ENCODE assay signal across 14 cellular contexts in the genomic region with DNA sequence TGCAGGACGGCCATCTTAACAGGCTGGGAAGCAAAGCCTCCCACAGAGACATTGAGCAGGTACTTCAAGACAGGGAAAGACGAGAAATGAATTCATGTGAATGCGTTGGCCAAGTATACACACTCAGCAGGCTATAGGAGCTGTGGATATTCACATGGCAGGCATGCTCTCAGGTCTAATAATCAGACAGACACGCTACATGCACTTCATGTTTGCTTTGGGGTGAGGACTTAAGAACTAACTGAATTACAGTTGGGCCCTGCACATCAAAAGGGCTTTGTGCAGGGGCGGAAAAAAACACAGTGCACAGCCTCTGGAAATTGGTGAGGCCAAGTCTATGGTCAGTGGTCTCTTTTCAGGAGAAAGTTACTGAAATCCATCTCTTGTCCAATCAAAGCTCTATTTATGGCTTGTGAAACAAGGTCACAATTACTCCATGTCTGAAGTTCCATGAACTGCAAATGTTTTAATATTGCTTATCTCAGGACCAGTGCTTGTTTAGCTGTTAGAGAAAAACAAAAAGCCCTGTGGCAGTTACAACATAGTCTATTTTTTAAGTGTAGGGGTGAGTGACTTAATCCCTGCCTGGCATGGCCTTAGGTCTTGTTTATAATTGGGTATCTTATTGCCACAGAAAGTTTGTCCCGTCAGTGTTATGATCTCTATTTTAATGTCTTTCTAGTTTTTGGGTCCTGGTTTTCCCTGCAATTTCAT.
DNase-seq lines count a peak whose midpoint lies in the region; ATAC-seq and TF ChIP-seq lines count a peak whose summit lies in the region.
"Had no signal": no experiment of that assay in that cellular context is flagged by ENCODE, and none has a peak within 500 bp of the region (broad histone marks: within the 10 kb centered on the region; RNA-seq: fewer than 3 reads in every experiment).

No MANE protein-coding gene starts in this region.

- H3K4me3 ChIP-seq in Panc1 (ENCODE audit: low read depth in 2 of 2, low read length in 2 of 2) (no peak overlapping the region), endodermal cell (ENCODE audit: low read length) (no peak overlapping the region)
- H3K4me3 ChIP-seq: BLaER1 had no signal

- BruUV-seq in Panc1 (replicated peaks; lab: Mats Ljungman, UMichigan): no TSS peak

- peak overlapping the region; percentile 59; the same call in 1 of the 2 replicates for H3K27ac ChIP-seq in C4-2B
- no peak overlapping the region for H3K27ac ChIP-seq in Panc1 (ENCODE audit: low read length)
- H3K27ac ChIP-seq in endodermal cell (ENCODE audit: low read depth, low read length): no peak overlapping the region
- H3K27ac ChIP-seq: BLaER1 had no signal

- no peak overlapping the region for H3K4me3 Mint-ChIP-seq in endodermal cell
- no peak overlapping the region for H3K4me3 Mint-ChIP-seq in endothelial cell (ENCODE audit: unreplicated experiment)
- H3K4me3 Mint-ChIP-seq: CD8-positive, alpha-beta T cell; H9; IgD-negative memory B cell had no signal

- ATAC-seq in Panc1: no peak
- ATAC-seq in GM21381 (IDR thresholded peaks at IDR 0.05; ENCODE audit: unreplicated experiment): no peak
- ATAC-seq: CD8-positive, alpha-beta T cell had no signal

- CTCF ChIA-PET in Panc1 (lab: Charles Lee): no interaction called here

- peaks cover 5% of the 10 kb centered on the region for H3K9me3 Mint-ChIP-seq in endodermal cell
- H3K9me3 Mint-ChIP-seq in endothelial cell (ENCODE audit: unreplicated experiment): peaks cover 19% of the 10 kb centered on the region
- H3K9me3 Mint-ChIP-seq: CD8-positive, alpha-beta T cell; IgD-negative memory B cell had no signal

- intact Hi-C loops in Panc1 (cut with micrococcal nuclease; ENCODE audit: unreplicated experiment): no loop called here

- H3K4me1 Mint-ChIP-seq in endodermal cell (no peaks in the 10 kb centered on the region), endothelial cell (ENCODE audit: unreplicated experiment) (no peaks in the 10 kb centered on the region)
- H3K4me1 Mint-ChIP-seq: H9, IgD-negative memory B cell had no signal

- peaks cover 25% of the 10 kb centered on the region for H3K27me3 ChIP-seq in Panc1 (ENCODE audit: control insufficient read depth, insufficient read depth, low read length)
- no peaks in the 10 kb centered on the region for H3K27me3 ChIP-seq in endodermal cell (ENCODE audit: control insufficient read depth, insufficient read depth, low read length, poor library complexity, severe bottlenecking)
- H3K27me3 ChIP-seq: BLaER1 had no signal

- H3K9me3 ChIP-seq in Panc1 (ENCODE audit: control insufficient read depth, insufficient read depth, low read depth, low read length) (no peaks in the 10 kb centered on the region), endodermal cell (ENCODE audit: control insufficient read depth, low read length) (peaks cover 49% of the 10 kb centered on the region)
- H3K9me3 ChIP-seq: BLaER1 had no signal

- H3K9ac ChIP-seq in endodermal cell (ENCODE audit: extremely low read depth, low read length, poor library complexity, severe bottlenecking): no peak overlapping the region
- H3K9ac ChIP-seq: BLaER1 had no signal

- H3K27me3 Mint-ChIP-seq in endodermal cell (ENCODE audit: insufficient read depth) (no peaks in the 10 kb centered on the region), endothelial cell (ENCODE audit: unreplicated experiment) (no peaks in the 10 kb centered on the region)

- 56 to 61% methylated on average over 4 to 6 of the region's 6 CpGs for WGBS in endodermal cell (ENCODE audit: insufficient coverage in 1 of 2, insufficient read length in 1 of 2), 2 experiments

- TF ChIP-seq CTCF in C4-2B (conservative IDR thresholded peaks at IDR 0.05): no peak
- peak; percentile 3; the same call in 1 of the 2 replicates for TF ChIP-seq CTCF in Panc1 (IDR thresholded peaks at IDR 0.05)
- no peak for TF ChIP-seq CTCF in endodermal cell (conservative IDR thresholded peaks at IDR 0.05)
- no peak for TF ChIP-seq CTCF in endothelial cell (IDR thresholded peaks at IDR 0.05; ENCODE audit: unreplicated experiment)

- in situ Hi-C loops in Panc1 (cut with HindIII; ENCODE audit: low pct_unique_long_range_greater_than_20kb, low sequenced_read_pairs): no loop called here

- no peak overlapping the region for H3K27ac Mint-ChIP-seq in endodermal cell
- H3K27ac Mint-ChIP-seq in endothelial cell (ENCODE audit: unreplicated experiment): no peak overlapping the region
- H3K27ac Mint-ChIP-seq: CD8-positive, alpha-beta T cell; H9; IgD-negative memory B cell had no signal

- DNase-seq in Panc1 (ENCODE audit: low read depth, low spot score): no peak
- peak; percentile 38 for DNase-seq in endodermal cell
- DNase-seq in mesenteric fat pad (ENCODE audit: low spot score): peak; percentile 77
- DNase-seq in endothelial cell (ENCODE audit: low spot score): no peak
- no peak for DNase-seq in glomerular visceral epithelial cell (ENCODE audit: extremely low spot score)
- DNase-seq: 8988T; Calu3; CD8-positive, alpha-beta T cell; DND-41; H9 had no signal

- POLR2A ChIA-PET in Panc1 (lab: Charles Lee): no interaction called here

- H3K36me3 ChIP-seq in Panc1 (ENCODE audit: control insufficient read depth, insufficient read depth, low read length) (no peaks in the 10 kb centered on the region), endodermal cell (ENCODE audit: control insufficient read depth, insufficient read depth, low read length) (no peaks in the 10 kb centered on the region)
- H3K36me3 ChIP-seq: BLaER1 had no signal

- H3K4me1 ChIP-seq in Panc1 (ENCODE audit: control insufficient read depth, insufficient read depth, low read length) (0 out of 2 replicates have a peak, but pooled peaks cover 3% of the 10 kb centered on the region), endodermal cell (ENCODE audit: control insufficient read depth, insufficient read depth, low read length) (no peaks in the 10 kb centered on the region)
- H3K4me1 ChIP-seq: BLaER1 had no signal

- H3K36me3 Mint-ChIP-seq in endodermal cell (ENCODE audit: low read depth): peaks cover 5% of the 10 kb centered on the region
- peaks cover 4% of the 10 kb centered on the region for H3K36me3 Mint-ChIP-seq in endothelial cell (ENCODE audit: low read depth, unreplicated experiment)
- H3K36me3 Mint-ChIP-seq: CD8-positive, alpha-beta T cell; IgD-negative memory B cell had no signal

Comparison
In these comparisons a context has a peak if more than half of its experiments do, and no peak if none do; other contexts are left out.
1. DNase-seq: peak in endodermal cell (single experiment) and mesenteric fat pad (single experiment); none in Panc1 (single experiment), endothelial cell (single experiment) and glomerular visceral epithelial cell (single experiment).